8 cellular contexts compared by ENCODE assay signal in genomic region chr6:118509009-118509617, GRCh38. TPM values are rescaled to one million over a fixed set of nuclear protein-coding genes. Genes with fewer than 3 reads are reported as not detected.
DNase-seq lines count a peak whose midpoint lies in the region; FAIRE-seq and TF ChIP-seq lines count a peak whose summit lies in the region.

No MANE protein-coding gene starts in this region.

- intact Hi-C loops in activated T-helper 1 cell treated with anti-CD3 and anti-CD28 coated beads, Interleukin-12 subunit alpha, Interleukin-12 subunit beta, Interleukin-2, Interleukin-4 antibody, amounts not matched to agents 30 ng/mL and 10 ng/mL and 1 ng/mL, durations not matched to agents 14 hours and 24 hours and 36 hours (cut with micrococcal nuclease), result no loop called here

- peaks cover 0 to 14% of the 10 kb centered on the region in 2 experiments for H3K36me3 ChIP-seq in mesenchymal stem cell (ENCODE audit: control insufficient read depth in 1 of 2, insufficient read depth in 2 of 2, low read depth in 1 of 2, low read length in 2 of 2)

- no peak overlapping the region for H3K4me3 Mint-ChIP-seq in brain
- no peak overlapping the region for H3K4me3 Mint-ChIP-seq in activated T-helper 1 cell treated with anti-CD3 and anti-CD28 coated beads, Interleukin-12 subunit alpha, Interleukin-12 subunit beta, Interleukin-2, Interleukin-4 antibody, amounts not matched to agents 30 ng/mL and 10 ng/mL and 1 ng/mL, durations not matched to agents 14 hours and 24 hours and 36 hours

- peaks cover 10% of the 10 kb centered on the region for H3K4me1 Mint-ChIP-seq in brain
- peaks cover 4% of the 10 kb centered on the region for H3K4me1 Mint-ChIP-seq in activated T-helper 1 cell treated with anti-CD3 and anti-CD28 coated beads, Interleukin-12 subunit alpha, Interleukin-12 subunit beta, Interleukin-2, Interleukin-4 antibody, amounts not matched to agents 30 ng/mL and 10 ng/mL and 1 ng/mL, durations not matched to agents 14 hours and 24 hours and 36 hours (ENCODE audit: low read depth)

- no peak overlapping the region for H3K23ac ChIP-seq in mesenchymal stem cell (ENCODE audit: low read length in 2 of 2)

- DNase-seq in SIG-M5 treated with dmso at 0.1 percent for 504 hours (lab: John Stamatoyannopoulos, UW; ENCODE audit: unreplicated experiment) (peak; percentile 10), SIG-M5 (lab: John Stamatoyannopoulos, UW) (no peak), NCI-H1105 treated with DMSO at 0.1 percent for 48 hours (lab: John Stamatoyannopoulos, UW) (peak; percentile 76), mesenchymal stem cell (peak; percentile 37), ecto neural progenitor cell (ENCODE audit: low spot score) (no peak), GM12892 (ENCODE audit: insufficient read length) (no peak)
- DNase-seq in activated T-helper 1 cell treated with anti-CD3 and anti-CD28 coated beads, Interleukin-12 subunit alpha, Interleukin-12 subunit beta, Interleukin-2, Interleukin-4 antibody, amounts not matched to agents 30 ng/mL and 10 ng/mL and 1 ng/mL, durations not matched to agents 14 hours and 24 hours and 36 hours (ENCODE audit: low spot score), result no peak

- no peak overlapping the region for H3K4me3 ChIP-seq in mesenchymal stem cell (ENCODE audit: insufficient read depth in 1 of 2, low read depth in 1 of 2, low read length in 2 of 2)

- no peak overlapping the region for H3K9ac ChIP-seq in mesenchymal stem cell (ENCODE audit: low read length)

- H2AFZ ChIP-seq in mesenchymal stem cell (ENCODE audit: low read depth, low read length), result no peak overlapping the region

- H3K27me3 ChIP-seq in mesenchymal stem cell (ENCODE audit: control insufficient read depth in 1 of 2, insufficient read depth in 1 of 2, low read length in 2 of 2), result no peaks in the 10 kb centered on the region

- H3K27ac ChIP-seq in mesenchymal stem cell (ENCODE audit: low read length, poor library complexity, severe bottlenecking), result no peak overlapping the region

- peak; percentile 76 to 83 for TF ChIP-seq CTCF in brain (conservative IDR thresholded peaks at IDR 0.05)

- no peak for FAIRE-seq in GM12892 (lab: Jason Lieb, UNC)

- H3K9me3 ChIP-seq in mesenchymal stem cell (ENCODE audit: control insufficient read depth, low read length), result no peaks in the 10 kb centered on the region

- H3K18ac ChIP-seq in mesenchymal stem cell (ENCODE audit: low read depth in 1 of 2, low read length in 2 of 2), result no peak overlapping the region

- H2BK5ac ChIP-seq in mesenchymal stem cell (ENCODE audit: low read depth, low read length, poor library complexity, severe bottlenecking), result no peak overlapping the region

- H3K4me2 ChIP-seq in mesenchymal stem cell (ENCODE audit: low read length, poor library complexity, severe bottlenecking), result no peak overlapping the region

- no peak overlapping the region for H4K8ac ChIP-seq in mesenchymal stem cell (ENCODE audit: low read length)

- H3K27me3 Mint-ChIP-seq in brain, result peaks cover 3% of the 10 kb centered on the region
- H3K27me3 Mint-ChIP-seq in activated T-helper 1 cell treated with anti-CD3 and anti-CD28 coated beads, Interleukin-12 subunit alpha, Interleukin-12 subunit beta, Interleukin-2, Interleukin-4 antibody, amounts not matched to agents 30 ng/mL and 10 ng/mL and 1 ng/mL, durations not matched to agents 14 hours and 24 hours and 36 hours (ENCODE audit: insufficient read depth), result no peaks in the 10 kb centered on the region

- no peak overlapping the region for H2BK15ac ChIP-seq in mesenchymal stem cell (ENCODE audit: low read depth, poor library complexity, severe bottlenecking)

- H2BK12ac ChIP-seq in mesenchymal stem cell (ENCODE audit: low read length in 2 of 2), result no peak overlapping the region

- no peak overlapping the region for H2BK120ac ChIP-seq in mesenchymal stem cell (ENCODE audit: low read depth, low read length)

- no peak overlapping the region for H3K27ac Mint-ChIP-seq in brain
- H3K27ac Mint-ChIP-seq in activated T-helper 1 cell treated with anti-CD3 and anti-CD28 coated beads, Interleukin-12 subunit alpha, Interleukin-12 subunit beta, Interleukin-2, Interleukin-4 antibody, amounts not matched to agents 30 ng/mL and 10 ng/mL and 1 ng/mL, durations not matched to agents 14 hours and 24 hours and 36 hours, result no peak overlapping the region

- no peak overlapping the region for H3K14ac ChIP-seq in mesenchymal stem cell (ENCODE audit: low read length in 2 of 2)

- peaks cover 9% of the 10 kb centered on the region for H3K79me1 ChIP-seq in mesenchymal stem cell (replicated peaks; ENCODE audit: low read length, poor library complexity, severe bottlenecking)

- no peak overlapping the region for H2AK5ac ChIP-seq in mesenchymal stem cell (ENCODE audit: low read length, severe bottlenecking)

- H3K4ac ChIP-seq in mesenchymal stem cell (ENCODE audit: low read depth in 1 of 2, low read length in 2 of 2), result no peak overlapping the region

- peaks cover 0 to 13% (median 2%) of the 10 kb centered on the region in 5 experiments for H3K9me3 Mint-ChIP-seq in brain
- H3K9me3 Mint-ChIP-seq in activated T-helper 1 cell treated with anti-CD3 and anti-CD28 coated beads, Interleukin-12 subunit alpha, Interleukin-12 subunit beta, Interleukin-2, Interleukin-4 antibody, amounts not matched to agents 30 ng/mL and 10 ng/mL and 1 ng/mL, durations not matched to agents 14 hours and 24 hours and 36 hours, result no peaks in the 10 kb centered on the region

- H3K4me1 ChIP-seq in mesenchymal stem cell (ENCODE audit: control insufficient read depth, insufficient read depth, low read depth, low read length), result no peaks in the 10 kb centered on the region

- H4K91ac ChIP-seq in mesenchymal stem cell (ENCODE audit: low read length), result no peak overlapping the region

- 7% methylated on average over 1 of the region's 3 CpGs for WGBS in mesenchymal stem cell

- peaks cover 44% of the 10 kb centered on the region for H3K36me3 Mint-ChIP-seq in brain
- peaks cover 12% of the 10 kb centered on the region for H3K36me3 Mint-ChIP-seq in activated T-helper 1 cell treated with anti-CD3 and anti-CD28 coated beads, Interleukin-12 subunit alpha, Interleukin-12 subunit beta, Interleukin-2, Interleukin-4 antibody, amounts not matched to agents 30 ng/mL and 10 ng/mL and 1 ng/mL, durations not matched to agents 14 hours and 24 hours and 36 hours (ENCODE audit: low read depth)

- no peak for TF ChIP-seq POLR2A in GM12892 (IDR thresholded peaks at IDR 0.05; ENCODE audit: low read depth, low read length)

RNA-seq across cellular contexts. Expression of gene PLN, which starts 39.0 kb away (rescaled TPM):
- polyA plus RNA-seq in brain (ENCODE audit: insufficient read depth, low read depth, low replicate concordance), result 27.6 TPM
- polyA plus RNA-seq in mesenchymal stem cell (2013, experiment 1 of 2), result 6.9 TPM
- polyA plus RNA-seq in mesenchymal stem cell (2013, experiment 2 of 2), result 6.7 TPM
- polyA plus RNA-seq in GM12892 (2012; ENCODE audit: missing spikeins), result 0.49 TPM
- not detected in 2 replicates for total RNA-seq in activated T-helper 1 cell treated with anti-CD3 and anti-CD28 coated beads, Interleukin-12 subunit alpha, Interleukin-12 subunit beta, Interleukin-2, Interleukin-4 antibody, amounts not matched to agents 30 ng/mL and 10 ng/mL and 1 ng/mL, durations not matched to agents 14 hours and 24 hours and 36 hours

Comparison
In these comparisons a context has a peak if more than half of its experiments do, and no peak if none do; other contexts are left out.
1. DNase-seq: peak in SIG-M5 treated with dmso at 0.1 percent for 504 hours (single experiment), NCI-H1105 treated with DMSO at 0.1 percent for 48 hours (single experiment) and mesenchymal stem cell (single experiment); none in SIG-M5 (single experiment), ecto neural progenitor cell (single experiment), GM12892 (single experiment) and activated T-helper 1 cell treated with anti-CD3 and anti-CD28 coated beads, Interleukin-12 subunit alpha, Interleukin-12 subunit beta, Interleukin-2, Interleukin-4 antibody, amounts not matched to agents 30 ng/mL and 10 ng/mL and 1 ng/mL, durations not matched to agents 14 hours and 24 hours and 36 hours (single experiment).